Comparison of ENCODE assay signal across 1 cellular context in the genomic region with DNA sequence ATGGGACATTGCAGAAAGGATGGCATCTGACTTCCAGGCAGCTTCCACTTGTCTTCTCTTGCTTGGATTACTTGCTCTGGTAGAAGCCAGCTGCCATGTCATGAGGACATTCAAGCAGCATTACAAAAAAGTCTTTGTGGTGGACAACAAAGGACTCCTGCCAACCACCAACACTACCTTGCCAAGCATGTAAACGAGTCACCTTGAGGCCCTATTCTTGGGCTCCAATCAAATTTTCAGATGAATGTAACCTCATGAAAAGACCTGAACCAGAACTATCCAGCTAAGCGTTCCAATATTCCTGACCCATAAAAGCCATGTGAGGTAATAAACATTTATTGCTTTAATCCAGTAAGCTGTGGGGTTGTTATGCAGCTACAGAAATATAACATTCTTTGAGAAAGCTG.
TF ChIP-seq lines count a peak whose summit lies in the region.

No MANE protein-coding gene starts in this region.

TF ChIP-seq in GM23338, 12 proteins besides CTCF, POLR2A, EP300 and RAD21:
- TF ChIP-seq, protein P1, sequence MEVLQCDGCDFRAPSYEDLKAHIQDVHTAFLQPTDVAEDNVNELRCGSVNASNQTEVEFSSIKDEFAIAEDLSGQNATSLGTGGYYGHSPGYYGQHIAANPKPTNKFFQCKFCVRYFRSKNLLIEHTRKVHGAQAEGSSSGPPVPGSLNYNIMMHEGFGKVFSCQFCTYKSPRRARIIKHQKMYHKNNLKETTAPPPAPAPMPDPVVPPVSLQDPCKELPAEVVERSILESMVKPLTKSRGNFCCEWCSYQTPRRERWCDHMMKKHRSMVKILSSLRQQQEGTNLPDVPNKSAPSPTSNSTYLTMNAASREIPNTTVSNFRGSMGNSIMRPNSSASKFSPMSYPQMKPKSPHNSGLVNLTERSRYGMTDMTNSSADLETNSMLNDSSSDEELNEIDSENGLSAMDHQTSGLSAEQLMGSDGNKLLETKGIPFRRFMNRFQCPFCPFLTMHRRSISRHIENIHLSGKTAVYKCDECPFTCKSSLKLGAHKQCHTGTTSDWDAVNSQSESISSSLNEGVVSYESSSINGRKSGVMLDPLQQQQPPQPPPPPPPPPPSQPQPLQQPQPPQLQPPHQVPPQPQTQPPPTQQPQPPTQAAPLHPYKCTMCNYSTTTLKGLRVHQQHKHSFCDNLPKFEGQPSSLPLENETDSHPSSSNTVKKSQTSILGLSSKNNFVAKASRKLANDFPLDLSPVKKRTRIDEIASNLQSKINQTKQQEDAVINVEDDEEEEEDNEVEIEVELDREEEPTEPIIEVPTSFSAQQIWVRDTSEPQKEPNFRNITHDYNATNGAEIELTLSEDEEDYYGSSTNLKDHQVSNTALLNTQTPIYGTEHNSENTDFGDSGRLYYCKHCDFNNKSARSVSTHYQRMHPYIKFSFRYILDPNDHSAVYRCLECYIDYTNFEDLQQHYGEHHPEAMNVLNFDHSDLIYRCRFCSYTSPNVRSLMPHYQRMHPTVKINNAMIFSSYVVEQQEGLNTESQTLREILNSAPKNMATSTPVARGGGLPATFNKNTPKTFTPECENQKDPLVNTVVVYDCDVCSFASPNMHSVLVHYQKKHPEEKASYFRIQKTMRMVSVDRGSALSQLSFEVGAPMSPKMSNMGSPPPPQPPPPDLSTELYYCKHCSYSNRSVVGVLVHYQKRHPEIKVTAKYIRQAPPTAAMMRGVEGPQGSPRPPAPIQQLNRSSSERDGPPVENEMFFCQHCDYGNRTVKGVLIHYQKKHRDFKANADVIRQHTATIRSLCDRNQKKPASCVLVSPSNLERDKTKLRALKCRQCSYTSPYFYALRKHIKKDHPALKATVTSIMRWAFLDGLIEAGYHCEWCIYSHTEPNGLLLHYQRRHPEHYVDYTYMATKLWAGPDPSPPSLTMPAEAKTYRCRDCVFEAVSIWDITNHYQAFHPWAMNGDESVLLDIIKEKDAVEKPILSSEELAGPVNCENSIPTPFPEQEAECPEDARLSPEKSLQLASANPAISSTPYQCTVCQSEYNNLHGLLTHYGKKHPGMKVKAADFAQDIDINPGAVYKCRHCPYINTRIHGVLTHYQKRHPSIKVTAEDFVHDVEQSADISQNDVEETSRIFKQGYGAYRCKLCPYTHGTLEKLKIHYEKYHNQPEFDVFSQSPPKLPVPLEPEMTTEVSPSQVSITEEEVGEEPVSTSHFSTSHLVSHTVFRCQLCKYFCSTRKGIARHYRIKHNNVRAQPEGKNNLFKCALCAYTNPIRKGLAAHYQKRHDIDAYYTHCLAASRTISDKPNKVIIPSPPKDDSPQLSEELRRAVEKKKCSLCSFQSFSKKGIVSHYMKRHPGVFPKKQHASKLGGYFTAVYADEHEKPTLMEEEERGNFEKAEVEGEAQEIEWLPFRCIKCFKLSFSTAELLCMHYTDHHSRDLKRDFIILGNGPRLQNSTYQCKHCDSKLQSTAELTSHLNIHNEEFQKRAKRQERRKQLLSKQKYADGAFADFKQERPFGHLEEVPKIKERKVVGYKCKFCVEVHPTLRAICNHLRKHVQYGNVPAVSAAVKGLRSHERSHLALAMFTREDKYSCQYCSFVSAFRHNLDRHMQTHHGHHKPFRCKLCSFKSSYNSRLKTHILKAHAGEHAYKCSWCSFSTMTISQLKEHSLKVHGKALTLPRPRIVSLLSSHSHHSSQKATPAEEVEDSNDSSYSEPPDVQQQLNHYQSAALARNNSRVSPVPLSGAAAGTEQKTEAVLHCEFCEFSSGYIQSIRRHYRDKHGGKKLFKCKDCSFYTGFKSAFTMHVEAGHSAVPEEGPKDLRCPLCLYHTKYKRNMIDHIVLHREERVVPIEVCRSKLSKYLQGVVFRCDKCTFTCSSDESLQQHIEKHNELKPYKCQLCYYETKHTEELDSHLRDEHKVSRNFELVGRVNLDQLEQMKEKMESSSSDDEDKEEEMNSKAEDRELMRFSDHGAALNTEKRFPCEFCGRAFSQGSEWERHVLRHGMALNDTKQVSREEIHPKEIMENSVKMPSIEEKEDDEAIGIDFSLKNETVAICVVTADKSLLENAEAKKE (CRISPR knock-in tag; IDR thresholded peaks at IDR 0.05), result peak; percentile 83
- no peak for TF ChIP-seq CREB1 (CRISPR knock-in tag; IDR thresholded peaks at IDR 0.05; ENCODE audit: low read depth)
- TF ChIP-seq ZNF114 (CRISPR knock-in tag; IDR thresholded peaks at IDR 0.05), result no peak
- TF ChIP-seq, protein P2, sequence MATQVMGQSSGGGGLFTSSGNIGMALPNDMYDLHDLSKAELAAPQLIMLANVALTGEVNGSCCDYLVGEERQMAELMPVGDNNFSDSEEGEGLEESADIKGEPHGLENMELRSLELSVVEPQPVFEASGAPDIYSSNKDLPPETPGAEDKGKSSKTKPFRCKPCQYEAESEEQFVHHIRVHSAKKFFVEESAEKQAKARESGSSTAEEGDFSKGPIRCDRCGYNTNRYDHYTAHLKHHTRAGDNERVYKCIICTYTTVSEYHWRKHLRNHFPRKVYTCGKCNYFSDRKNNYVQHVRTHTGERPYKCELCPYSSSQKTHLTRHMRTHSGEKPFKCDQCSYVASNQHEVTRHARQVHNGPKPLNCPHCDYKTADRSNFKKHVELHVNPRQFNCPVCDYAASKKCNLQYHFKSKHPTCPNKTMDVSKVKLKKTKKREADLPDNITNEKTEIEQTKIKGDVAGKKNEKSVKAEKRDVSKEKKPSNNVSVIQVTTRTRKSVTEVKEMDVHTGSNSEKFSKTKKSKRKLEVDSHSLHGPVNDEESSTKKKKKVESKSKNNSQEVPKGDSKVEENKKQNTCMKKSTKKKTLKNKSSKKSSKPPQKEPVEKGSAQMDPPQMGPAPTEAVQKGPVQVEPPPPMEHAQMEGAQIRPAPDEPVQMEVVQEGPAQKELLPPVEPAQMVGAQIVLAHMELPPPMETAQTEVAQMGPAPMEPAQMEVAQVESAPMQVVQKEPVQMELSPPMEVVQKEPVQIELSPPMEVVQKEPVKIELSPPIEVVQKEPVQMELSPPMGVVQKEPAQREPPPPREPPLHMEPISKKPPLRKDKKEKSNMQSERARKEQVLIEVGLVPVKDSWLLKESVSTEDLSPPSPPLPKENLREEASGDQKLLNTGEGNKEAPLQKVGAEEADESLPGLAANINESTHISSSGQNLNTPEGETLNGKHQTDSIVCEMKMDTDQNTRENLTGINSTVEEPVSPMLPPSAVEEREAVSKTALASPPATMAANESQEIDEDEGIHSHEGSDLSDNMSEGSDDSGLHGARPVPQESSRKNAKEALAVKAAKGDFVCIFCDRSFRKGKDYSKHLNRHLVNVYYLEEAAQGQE (IDR thresholded peaks at IDR 0.05; ENCODE audit: unreplicated experiment), result no peak
- TF ChIP-seq JUNB (IDR thresholded peaks at IDR 0.05; ENCODE audit: unreplicated experiment), result no peak
- no peak for TF ChIP-seq EZH2phosphoT487 (IDR thresholded peaks at IDR 0.05; ENCODE audit: unreplicated experiment)
- TF ChIP-seq, protein P3, sequence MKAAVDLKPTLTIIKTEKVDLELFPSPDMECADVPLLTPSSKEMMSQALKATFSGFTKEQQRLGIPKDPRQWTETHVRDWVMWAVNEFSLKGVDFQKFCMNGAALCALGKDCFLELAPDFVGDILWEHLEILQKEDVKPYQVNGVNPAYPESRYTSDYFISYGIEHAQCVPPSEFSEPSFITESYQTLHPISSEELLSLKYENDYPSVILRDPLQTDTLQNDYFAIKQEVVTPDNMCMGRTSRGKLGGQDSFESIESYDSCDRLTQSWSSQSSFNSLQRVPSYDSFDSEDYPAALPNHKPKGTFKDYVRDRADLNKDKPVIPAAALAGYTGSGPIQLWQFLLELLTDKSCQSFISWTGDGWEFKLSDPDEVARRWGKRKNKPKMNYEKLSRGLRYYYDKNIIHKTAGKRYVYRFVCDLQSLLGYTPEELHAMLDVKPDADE (IDR thresholded peaks at IDR 0.05), result no peak
